ENCODE assay signal across 19 cellular contexts in genomic region chr7:123401295-123401694, GRCh38.
DNase-seq lines count a peak whose midpoint lies in the region; ATAC-seq and TF ChIP-seq lines count a peak whose summit lies in the region.
"Had no signal": no experiment of that assay in that cellular context is flagged by ENCODE, and none has a peak within 500 bp of the region (broad histone marks: within the 10 kb centered on the region; RNA-seq: fewer than 3 reads in every experiment).

No MANE protein-coding gene starts in this region.

- CTCF ChIA-PET in CD4-positive, alpha-beta T cell (lab: Charles Lee) = no interaction called here

- H3K4me1 ChIP-seq in RWPE2 (ENCODE audit: insufficient read depth, poor library complexity, severe bottlenecking) = no peaks in the 10 kb centered on the region
- H3K4me1 ChIP-seq: SJCRH30 had no signal

- no peaks in the 10 kb centered on the region for H3K36me3 ChIP-seq in RWPE2 (ENCODE audit: low read depth)
- H3K36me3 ChIP-seq: SJCRH30 had no signal

- H3K27me3 ChIP-seq in RWPE2 (ENCODE audit: insufficient read depth, poor library complexity, severe bottlenecking) = no peaks in the 10 kb centered on the region
- no peaks in the 10 kb centered on the region for H3K27me3 ChIP-seq in CD4-positive, alpha-beta T cell (ENCODE audit: control insufficient read depth, insufficient read depth, low read length)
- H3K27me3 ChIP-seq: SJCRH30 had no signal

- DNase-seq in H4 (ENCODE audit: low spot score) = peak; percentile 23
- DNase-seq in Jurkat, Clone E6-1 (ENCODE audit: low read depth, low spot score) = peak; percentile 0
- no peak for DNase-seq in RWPE2 (ENCODE audit: low spot score)
- peak; percentile 24 for DNase-seq in left kidney (ENCODE audit: low read depth, low spot score)
- DNase-seq in Ammon's horn (ENCODE audit: low spot score) = no peak
- DNase-seq in CD4-positive, alpha-beta T cell = no peak
- DNase-seq in NCI-H2081 (lab: John Stamatoyannopoulos, UW) = no peak
- DNase-seq: AML-193, Kasumi-1, MM.1S, NCI-H1105, NCI-H2081 treated with DMSO at 0.1 percent for 48 hours, NCI-H2227 treated with DMSO at 0.1 percent for 48 hours, NCI-H510A treated with DMSO at 0.1 percent for 48 hours, NCI-H774 had no signal

- H3K9me3 ChIP-seq in RWPE2 (ENCODE audit: severe bottlenecking) = peaks cover 2% of the 10 kb centered on the region
- H3K9me3 ChIP-seq in CD4-positive, alpha-beta T cell (ENCODE audit: control insufficient read depth, low read length) = no peaks in the 10 kb centered on the region
- H3K9me3 ChIP-seq: SJCRH30 had no signal

- no peak for TF ChIP-seq CTCF in RWPE2 (IDR thresholded peaks at IDR 0.05; ENCODE audit: poor library complexity, severe bottlenecking)
- TF ChIP-seq CTCF in CD4-positive, alpha-beta T cell (IDR thresholded peaks at IDR 0.05) = no peak

- H3K27ac Mint-ChIP-seq in CD4-positive, alpha-beta T cell = no peak overlapping the region
- H3K27ac Mint-ChIP-seq: CD14-positive monocyte; T-helper 1 cell treated with Interleukin-12 subunit alpha and Interleukin-12 subunit beta and Interleukin-4 antibody, amounts not matched to agents 30 μg/mL and 1 μg/mL, for 36 hours had no signal

- POLR2A ChIA-PET in CD4-positive, alpha-beta T cell (lab: Charles Lee) = no interaction called here

- H3K27me3 Mint-ChIP-seq in CD4-positive, alpha-beta T cell = no peaks in the 10 kb centered on the region

- no peak overlapping the region for H3K27ac ChIP-seq in RWPE2 (ENCODE audit: poor library complexity, severe bottlenecking)
- H3K27ac ChIP-seq in CD4-positive, alpha-beta T cell (ENCODE audit: low read depth, low read length) = no peak overlapping the region
- H3K27ac ChIP-seq: SJCRH30 had no signal

- H3K4me1 Mint-ChIP-seq in CD4-positive, alpha-beta T cell (ENCODE audit: low read depth) = no peaks in the 10 kb centered on the region
- H3K4me1 Mint-ChIP-seq: CD14-positive monocyte had no signal

- no peak overlapping the region for H3K4me3 Mint-ChIP-seq in CD4-positive, alpha-beta T cell
- H3K4me3 Mint-ChIP-seq: CD14-positive monocyte; T-helper 1 cell treated with Interleukin-12 subunit alpha and Interleukin-12 subunit beta and Interleukin-4 antibody, amounts not matched to agents 30 μg/mL and 1 μg/mL, for 36 hours had no signal

- no peaks in the 10 kb centered on the region for H3K36me3 Mint-ChIP-seq in CD4-positive, alpha-beta T cell (ENCODE audit: low read depth)
- H3K36me3 Mint-ChIP-seq: CD14-positive monocyte had no signal

- intact Hi-C loops in CD4-positive, alpha-beta T cell (cut with DNase I, micrococcal nuclease) = no loop called here

- H3K9me3 Mint-ChIP-seq in CD4-positive, alpha-beta T cell = no peaks in the 10 kb centered on the region
- H3K9me3 Mint-ChIP-seq: T-helper 1 cell treated with Interleukin-12 subunit alpha and Interleukin-12 subunit beta and Interleukin-4 antibody, amounts not matched to agents 30 μg/mL and 1 μg/mL, for 36 hours had no signal

- ATAC-seq in RWPE2 (ENCODE audit: low read depth) (0 out of 3 replicates have a peak, but pooled peaks have one; percentile 49), HG02981 (IDR thresholded peaks at IDR 0.05; ENCODE audit: unreplicated experiment) (no peak)
- ATAC-seq in CD4-positive, alpha-beta T cell (ENCODE audit: poor library complexity) = no peak

- no peak overlapping the region for H3K4me3 ChIP-seq in Jurkat, Clone E6-1 (ENCODE audit: low read length)
- no peak overlapping the region for H3K4me3 ChIP-seq in RWPE2 (ENCODE audit: severe bottlenecking)
- H3K4me3 ChIP-seq: SJCRH30 had no signal

Comparison
In these comparisons a context has a peak if more than half of its experiments do, and no peak if none do; other contexts are left out.
1. DNase-seq: peak in H4 (single experiment), Jurkat, Clone E6-1 (single experiment) and left kidney (single experiment); none in RWPE2 (single experiment), Ammon's horn (single experiment), CD4-positive, alpha-beta T cell (0 of 10) and NCI-H2081 (0 of 2).